In genomic region chr4:499563-499962, GRCh38 we compare ENCODE assay signal across 8 cellular contexts. TPM values are rescaled to one million over a fixed set of nuclear protein-coding genes. Genes with fewer than 3 reads are reported as not detected.
DNase-seq lines count a peak whose midpoint lies in the region; ATAC-seq and TF ChIP-seq lines count a peak whose summit lies in the region.

No MANE protein-coding gene starts in this region.

- TF ChIP-seq CTCF in foreskin keratinocyte (conservative IDR thresholded peaks at IDR 0.05): no peak
- no peak for TF ChIP-seq CTCF in GM20000 (IDR thresholded peaks at IDR 0.05; ENCODE audit: extremely low read depth, missing control alignments)

- peak overlapping the region; percentile 98 to 100 (median 99) for H3K4me3 ChIP-seq in skeletal muscle tissue (ENCODE audit: low read length in 3 of 3)

- H3K27me3 ChIP-seq in foreskin keratinocyte: no peaks in the 10 kb centered on the region
- H3K27me3 ChIP-seq in skeletal muscle tissue (ENCODE audit: control insufficient read depth in 3 of 3, insufficient read depth in 3 of 3, low read length in 3 of 3): no peaks in the 10 kb centered on the region

- ATAC-seq in SK-N-SH treated with all-trans-retinoic acid at 6 μM for 48 hours: peak; percentile 25
- ATAC-seq in foreskin keratinocyte: peak; percentile 7

- H3K27ac ChIP-seq in foreskin keratinocyte (peak overlapping the region; percentile 88), skeletal muscle tissue (ENCODE audit: low read depth, low read length) (peak overlapping the region; percentile 81)

- H3K4me1 ChIP-seq in foreskin keratinocyte (peaks cover 8% of the 10 kb centered on the region), skeletal muscle tissue (ENCODE audit: control insufficient read depth in 3 of 3, insufficient read depth in 3 of 3, low read length in 3 of 3) (peaks cover 10 to 13% (median 11%) of the 10 kb centered on the region in 3 donors)

- H3K9ac ChIP-seq in skeletal muscle tissue (ENCODE audit: low read depth in 1 of 3, low read length in 3 of 3): peak overlapping the region; percentile 94 to 99 (median 97)

- H3K9me3 ChIP-seq in skeletal muscle tissue (ENCODE audit: control insufficient read depth in 3 of 3, low read length in 3 of 3): no peaks in the 10 kb centered on the region

- peaks cover 11 to 34% (median 25%) of the 10 kb centered on the region in 3 donors for H3K36me3 ChIP-seq in skeletal muscle tissue (ENCODE audit: control insufficient read depth in 3 of 3, insufficient read depth in 3 of 3, low read length in 3 of 3)

- peak; percentile 5 for DNase-seq in activated CD4-positive, alpha-beta T cell treated with anti-CD3 and anti-CD28 coated beads, Interleukin-2, amount 50 U/mL, for 1 hour
- no peak for DNase-seq in activated CD4-positive, alpha-beta T cell treated with anti-CD3 and anti-CD28 coated beads for 4 hours
- no peak for DNase-seq in foreskin keratinocyte
- DNase-seq in GM20000 (ENCODE audit: low spot score): no peak
- DNase-seq in nucleus accumbens (lab: John Stamatoyannopoulos, UW): no peak
- DNase-seq in inferior parietal cortex (ENCODE audit: extremely low spot score): no peak

TF ChIP-seq in SK-N-SH treated with all-trans-retinoic acid at 6 μM for 48 hours, 23 proteins besides CTCF, POLR2A, EP300 and RAD21:
- TF ChIP-seq ESRRG (CRISPR knock-in tag; IDR thresholded peaks at IDR 0.05) (no peak), PATZ1 (CRISPR knock-in tag; IDR thresholded peaks at IDR 0.05; ENCODE audit: borderline replicate concordance) (no peak), OSR1 (CRISPR knock-in tag; IDR thresholded peaks at IDR 0.05) (no peak), TSHZ2 (CRISPR knock-in tag; IDR thresholded peaks at IDR 0.05) (no peak), CSDC2 (CRISPR knock-in tag; IDR thresholded peaks at IDR 0.05) (no peak), ISL1 (CRISPR knock-in tag; IDR thresholded peaks at IDR 0.05) (no peak), PPARA (CRISPR knock-in tag; IDR thresholded peaks at IDR 0.05; ENCODE audit: borderline replicate concordance) (no peak), TCF4 (CRISPR knock-in tag; IDR thresholded peaks at IDR 0.05; ENCODE audit: borderline replicate concordance) (no peak), CREB5 (CRISPR knock-in tag; IDR thresholded peaks at IDR 0.05; ENCODE audit: low read depth) (no peak), ZFP3 (CRISPR knock-in tag; IDR thresholded peaks at IDR 0.05) (no peak), ZNF70 (CRISPR knock-in tag; IDR thresholded peaks at IDR 0.05) (no peak), TOX (CRISPR knock-in tag; IDR thresholded peaks at IDR 0.05; ENCODE audit: borderline replicate concordance) (no peak), ZNF565 (CRISPR knock-in tag; conservative IDR thresholded peaks at IDR 0.05; ENCODE audit: low read depth) (no peak), BACH2 (CRISPR knock-in tag; IDR thresholded peaks at IDR 0.05; ENCODE audit: borderline replicate concordance) (no peak), CSRNP3 (CRISPR knock-in tag; IDR thresholded peaks at IDR 0.05) (no peak)

RNA-seq across cellular contexts. Expression of gene PIGG, which starts 0.6 kb away (rescaled TPM):
- 33.6 and 38.9 TPM in 2 replicates for total RNA-seq in foreskin keratinocyte
- polyA plus RNA-seq in foreskin keratinocyte: 29.6 and 32.8 TPM in 2 replicates
- total RNA-seq in skeletal muscle tissue: 27.1 TPM

RNA-seq across cellular contexts. Expression of gene ZNF721, which starts 0.6 kb away (rescaled TPM):
- total RNA-seq in foreskin keratinocyte (15.7 and 20.6 TPM in 2 replicates), skeletal muscle tissue (8.4 TPM)
- polyA plus RNA-seq in foreskin keratinocyte: 7.2 and 10.4 TPM in 2 replicates
